ENCODE assay signal across 16 cellular contexts in the genomic region with DNA sequence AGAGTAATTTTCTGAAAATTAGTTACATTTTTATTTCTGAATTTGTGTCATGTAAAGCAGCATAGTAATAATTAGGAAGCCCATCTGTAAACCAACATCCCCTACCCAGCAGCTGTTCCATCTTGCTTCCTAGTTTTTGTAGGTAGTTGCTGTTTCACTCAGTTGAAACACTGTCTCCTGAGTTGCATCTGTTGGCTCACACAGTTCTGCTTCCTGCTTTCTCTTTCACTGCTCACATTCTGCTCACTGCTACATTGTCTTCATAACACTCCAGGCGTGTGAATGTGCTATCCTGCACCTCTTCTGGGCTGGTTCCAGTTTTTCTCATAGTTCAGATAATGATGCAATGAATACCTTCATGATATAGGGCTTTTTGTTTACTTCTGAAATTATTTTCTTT.
DNase-seq lines count a peak whose midpoint lies in the region; ATAC-seq and TF ChIP-seq lines count a peak whose summit lies in the region.
"Had no signal": no experiment of that assay in that cellular context is flagged by ENCODE, and none has a peak within 500 bp of the region (broad histone marks: within the 10 kb centered on the region; RNA-seq: fewer than 3 reads in every experiment).

No MANE protein-coding gene starts in this region.

- ATAC-seq in GM18508 (IDR thresholded peaks at IDR 0.05; ENCODE audit: insufficient read depth, unreplicated experiment) (peak; percentile 81), GM19468 (IDR thresholded peaks at IDR 0.05; ENCODE audit: extremely low read depth, unreplicated experiment) (peak; percentile 87), HG02973 (IDR thresholded peaks at IDR 0.05; ENCODE audit: unreplicated experiment) (peak; percentile 97), left cardiac atrium (no peak)
- ATAC-seq: body of pancreas had no signal

- no peaks in the 10 kb centered on the region for H3K27me3 ChIP-seq in Loucy (ENCODE audit: insufficient read depth, low read length, poor library complexity, severe bottlenecking)
- H3K27me3 ChIP-seq: body of pancreas, esophagus squamous epithelium, neutrophil, tibial nerve had no signal

- no peak overlapping the region for H3K27ac ChIP-seq in OCI-LY7 (ENCODE audit: low read depth, low read length, poor library complexity, severe bottlenecking)
- H3K27ac ChIP-seq: body of pancreas, esophagus squamous epithelium, neutrophil, tibial nerve had no signal

- H4K20me1 ChIP-seq in Loucy (ENCODE audit: insufficient read depth, low read length, poor library complexity, severe bottlenecking), result no peaks in the 10 kb centered on the region
- H4K20me1 ChIP-seq in OCI-LY7 (ENCODE audit: insufficient read depth, low read length), result no peaks in the 10 kb centered on the region

- DNase-seq in epidermal melanocyte (ENCODE audit: insufficient read length, low spot score) (no peak), NCI-H2227 (lab: John Stamatoyannopoulos, UW; ENCODE audit: unreplicated experiment) (no peak), left cardiac atrium (no peak), OCI-LY7 (ENCODE audit: low spot score) (no peak)
- DNase-seq: body of pancreas, C1 segment of cervical spinal cord, esophagus squamous epithelium, KG1, kidney, T1000 had no signal

- no peak overlapping the region for H3K4me3 ChIP-seq in Loucy (ENCODE audit: low read length, poor library complexity, severe bottlenecking)
- no peak overlapping the region for H3K4me3 ChIP-seq in OCI-LY7 (ENCODE audit: low read depth, low read length, poor library complexity, severe bottlenecking)
- H3K4me3 ChIP-seq: body of pancreas, esophagus squamous epithelium, tibial nerve had no signal

- H3K36me3 ChIP-seq in Loucy (ENCODE audit: insufficient read depth, low read length) (no peaks in the 10 kb centered on the region), OCI-LY7 (ENCODE audit: insufficient read depth, low read length) (no peaks in the 10 kb centered on the region)
- H3K36me3 ChIP-seq: esophagus squamous epithelium, neutrophil, tibial nerve had no signal

- H3K9ac ChIP-seq in Loucy (ENCODE audit: low read depth, low read length, poor library complexity, severe bottlenecking), result no peak overlapping the region

- no TSS peak for BruUV-seq in OCI-LY7 (replicated peaks; lab: Mats Ljungman, UMichigan)

- H3K9me2 ChIP-seq in Loucy (replicated peaks; ENCODE audit: low read depth, low read length) (no peaks in the 10 kb centered on the region), OCI-LY7 (ENCODE audit: insufficient read depth, low read length) (no peaks in the 10 kb centered on the region)

- H3K9me3 ChIP-seq in Loucy (ENCODE audit: insufficient read depth, low read depth, low read length), result no peaks in the 10 kb centered on the region
- no peaks in the 10 kb centered on the region for H3K9me3 ChIP-seq in OCI-LY7 (ENCODE audit: low read length)
- H3K9me3 ChIP-seq: body of pancreas, esophagus squamous epithelium, neutrophil had no signal

- H3K4me2 ChIP-seq in Loucy (ENCODE audit: low read depth, low read length, poor library complexity, severe bottlenecking), result peak overlapping the region; percentile 8
- no peak overlapping the region for H3K4me2 ChIP-seq in OCI-LY7 (ENCODE audit: low read length)

- TF ChIP-seq CTCF in Loucy (conservative IDR thresholded peaks at IDR 0.05; ENCODE audit: low read length) (no peak), OCI-LY7 (conservative IDR thresholded peaks at IDR 0.05; ENCODE audit: low read length) (no peak)

- POLR2A ChIA-PET in OCI-LY7 (lab: Charles Lee), result interaction anchor here (0.6 kb wide), 1 partner anchor 1812 kb away, joined by 4 read pairs; no protein-coding TSS in a partner anchor

- no peaks in the 10 kb centered on the region for H3F3A ChIP-seq in Loucy (ENCODE audit: low read depth)

- CTCF ChIA-PET in OCI-LY7 (lab: Charles Lee; ENCODE audit: unreplicated experiment), result no interaction called here

- peaks cover 5% of the 10 kb centered on the region for H3K4me1 ChIP-seq in Loucy (ENCODE audit: insufficient read depth, low read length, poor library complexity, severe bottlenecking)
- H3K4me1 ChIP-seq in OCI-LY7 (ENCODE audit: insufficient read depth, low read length, poor library complexity, severe bottlenecking), result no peaks in the 10 kb centered on the region
- H3K4me1 ChIP-seq: body of pancreas, esophagus squamous epithelium, tibial nerve had no signal

- H3K79me2 ChIP-seq in Loucy (ENCODE audit: insufficient read depth, low read length) (no peaks in the 10 kb centered on the region), OCI-LY7 (ENCODE audit: insufficient read depth, low read depth, low read length) (no peaks in the 10 kb centered on the region)

- intact Hi-C loops in left cardiac atrium (cut with DNase I), result no loop called here
- intact Hi-C loops in OCI-LY7 (cut with micrococcal nuclease; ENCODE audit: unreplicated experiment), result no loop called here

- no peak overlapping the region for H2AFZ ChIP-seq in Loucy (ENCODE audit: low read length)
- H2AFZ ChIP-seq in OCI-LY7 (ENCODE audit: low read length), result no peak overlapping the region

Comparison
In these comparisons a context has a peak if more than half of its experiments do, and no peak if none do; other contexts are left out.
1. ATAC-seq: peak in GM18508 (single experiment), GM19468 (single experiment) and HG02973 (single experiment); none in left cardiac atrium (0 of 2).